In genomic region chr3:117873236-117873635, GRCh38 we compare ENCODE assay signal across 14 cellular contexts.
DNase-seq lines count a peak whose midpoint lies in the region; ATAC-seq and TF ChIP-seq lines count a peak whose summit lies in the region.
"Had no signal": no experiment of that assay in that cellular context is flagged by ENCODE, and none has a peak within 500 bp of the region (broad histone marks: within the 10 kb centered on the region; RNA-seq: fewer than 3 reads in every experiment).

No MANE protein-coding gene starts in this region.

- DNase-seq in DMS153 treated with DMSO at 0.1 percent for 48 hours (lab: John Stamatoyannopoulos, UW; ENCODE audit: unreplicated experiment) (peak; percentile 78), NCI-H345 treated with DMSO at 0.1 percent for 48 hours (lab: John Stamatoyannopoulos, UW; ENCODE audit: unreplicated experiment) (peak; percentile 35), head of caudate nucleus (peak in 38 of 42 donors; percentile 8 to 66 (median 36)), ovary (peak; percentile 9 to 50 (median 16)), lower lobe of right lung (no peak), NCI-H1930 (lab: John Stamatoyannopoulos, UW) (no peak), WTC11 (ENCODE audit: low spot score) (no peak)
- DNase-seq: activated CD8-positive, alpha-beta memory T cell treated with anti-CD3 and anti-CD28 coated beads, Interleukin-2, amount 50 U/mL, for 4 hours; amniotic stem cell; natural killer cell; NCI-H1048; stimulated activated CD4-positive, alpha-beta T cell treated with anti-CD3 and anti-CD28 coated beads, Interleukin-12 subunit alpha, Interleukin-12 subunit beta, amount 100 ng/mL, for 4 hours had no signal

- no peaks in the 10 kb centered on the region for H3K27me3 Mint-ChIP-seq in WTC11 (ENCODE audit: low read depth)

- peaks cover 8% of the 10 kb centered on the region for H3K4me1 Mint-ChIP-seq in WTC11
- H3K4me1 Mint-ChIP-seq: natural killer cell had no signal

- WGBS in ovary, 3 donors = 3 to 10% (median 4%) methylated on average over 3 of the region's 3 CpGs

- H3K36me3 Mint-ChIP-seq in WTC11 = no peaks in the 10 kb centered on the region
- H3K36me3 Mint-ChIP-seq: natural killer cell had no signal

- H3K36me3 ChIP-seq in ovary (no peaks in the 10 kb centered on the region), lower lobe of right lung (no peaks in the 10 kb centered on the region)

- no peaks in the 10 kb centered on the region for H3K9me3 Mint-ChIP-seq in WTC11

- H3K27me3 ChIP-seq in ovary = no peaks in the 10 kb centered on the region
- no peaks in the 10 kb centered on the region for H3K27me3 ChIP-seq in lower lobe of right lung (ENCODE audit: low read depth)

- POLR2A ChIA-PET in WTC11 (lab: Charles Lee) = no interaction called here

- no peak overlapping the region for H3K4me3 Mint-ChIP-seq in WTC11
- H3K4me3 Mint-ChIP-seq: natural killer cell had no signal

- no peak for TF ChIP-seq EP300 in ovary (IDR thresholded peaks at IDR 0.05)

- no peak for TF ChIP-seq POLR2A in ovary (IDR thresholded peaks at IDR 0.05)

- no peak overlapping the region for H3K27ac ChIP-seq in ovary
- no peak overlapping the region for H3K27ac ChIP-seq in lower lobe of right lung
- H3K27ac ChIP-seq: C4-2B had no signal

- TF ChIP-seq CTCF in ovary (IDR thresholded peaks at IDR 0.05) (no peak), lower lobe of right lung (IDR thresholded peaks at IDR 0.05) (no peak), WTC11 (IDR thresholded peaks at IDR 0.05) (no peak)

- ATAC-seq in lower lobe of right lung (no peak), HG02885 (IDR thresholded peaks at IDR 0.05; ENCODE audit: poor library complexity, unreplicated experiment) (no peak), WTC11 (no peak)
- ATAC-seq: natural killer cell had no signal

- intact Hi-C loops in head of caudate nucleus (cut with DNase I) (no loop called here), ovary (cut with DNase I) (no loop called here), lower lobe of right lung (cut with DNase I) (no loop called here)

- H3K4me1 ChIP-seq in ovary (ENCODE audit: insufficient read depth) = peaks cover 4% of the 10 kb centered on the region
- H3K4me1 ChIP-seq in lower lobe of right lung = no peaks in the 10 kb centered on the region

- no peak overlapping the region for H3K27ac Mint-ChIP-seq in WTC11
- H3K27ac Mint-ChIP-seq: natural killer cell had no signal

- H3K4me3 ChIP-seq in ovary (no peak overlapping the region), lower lobe of right lung (no peak overlapping the region)

- CTCF ChIA-PET in WTC11 (lab: Charles Lee) = interaction anchor here (0.6 kb wide), 1 partner anchor 110 kb away, joined by 4 read pairs; no protein-coding TSS in a partner anchor

- no peaks in the 10 kb centered on the region for H3K9me3 ChIP-seq in ovary
- H3K9me3 ChIP-seq in lower lobe of right lung = no peaks in the 10 kb centered on the region

TF ChIP-seq in WTC11, 78 proteins besides CTCF, POLR2A, EP300 and RAD21:
- no peak for TF ChIP-seq NFYB (CRISPR knock-in tag; conservative IDR thresholded peaks at IDR 0.05; ENCODE audit: low read depth)
- TF ChIP-seq SMAD3 (CRISPR knock-in tag; IDR thresholded peaks at IDR 0.05; ENCODE audit: borderline replicate concordance) = no peak
- TF ChIP-seq RORB (CRISPR knock-in tag; IDR thresholded peaks at IDR 0.05) = no peak
- TF ChIP-seq EMX1 (CRISPR knock-in tag; IDR thresholded peaks at IDR 0.05) = no peak
- TF ChIP-seq AR (CRISPR knock-in tag; IDR thresholded peaks at IDR 0.05) = no peak
- TF ChIP-seq ELF4 (CRISPR knock-in tag; IDR thresholded peaks at IDR 0.05; ENCODE audit: low read depth) = no peak
- no peak for TF ChIP-seq ZNF425 (CRISPR knock-in tag; conservative IDR thresholded peaks at IDR 0.05)
- TF ChIP-seq CDX4 (CRISPR knock-in tag; IDR thresholded peaks at IDR 0.05; ENCODE audit: borderline replicate concordance) = no peak
- no peak for TF ChIP-seq CBFB (CRISPR knock-in tag; IDR thresholded peaks at IDR 0.05; ENCODE audit: low read depth)
- TF ChIP-seq ZNF512 (CRISPR knock-in tag; IDR thresholded peaks at IDR 0.05; ENCODE audit: borderline replicate concordance) = no peak
- TF ChIP-seq KAT7 (CRISPR knock-in tag; IDR thresholded peaks at IDR 0.05; ENCODE audit: borderline replicate concordance) = no peak
- TF ChIP-seq GRHL2 (CRISPR knock-in tag; IDR thresholded peaks at IDR 0.05; ENCODE audit: insufficient replicate concordance, severe bottlenecking) = no peak
- no peak for TF ChIP-seq OVOL2 (CRISPR knock-in tag; IDR thresholded peaks at IDR 0.05; ENCODE audit: borderline replicate concordance)
- TF ChIP-seq ZNF416 (CRISPR knock-in tag; IDR thresholded peaks at IDR 0.05) = no peak

Comparison
In these comparisons a context has a peak if more than half of its experiments do, and no peak if none do; other contexts are left out.
1. DNase-seq: peak in DMS153 treated with DMSO at 0.1 percent for 48 hours (single experiment), NCI-H345 treated with DMSO at 0.1 percent for 48 hours (single experiment), head of caudate nucleus (38 of 42) and ovary (5 of 5); none in lower lobe of right lung (single experiment), NCI-H1930 (0 of 2) and WTC11 (single experiment).